18 cellular contexts compared by ENCODE assay signal in the genomic region with DNA sequence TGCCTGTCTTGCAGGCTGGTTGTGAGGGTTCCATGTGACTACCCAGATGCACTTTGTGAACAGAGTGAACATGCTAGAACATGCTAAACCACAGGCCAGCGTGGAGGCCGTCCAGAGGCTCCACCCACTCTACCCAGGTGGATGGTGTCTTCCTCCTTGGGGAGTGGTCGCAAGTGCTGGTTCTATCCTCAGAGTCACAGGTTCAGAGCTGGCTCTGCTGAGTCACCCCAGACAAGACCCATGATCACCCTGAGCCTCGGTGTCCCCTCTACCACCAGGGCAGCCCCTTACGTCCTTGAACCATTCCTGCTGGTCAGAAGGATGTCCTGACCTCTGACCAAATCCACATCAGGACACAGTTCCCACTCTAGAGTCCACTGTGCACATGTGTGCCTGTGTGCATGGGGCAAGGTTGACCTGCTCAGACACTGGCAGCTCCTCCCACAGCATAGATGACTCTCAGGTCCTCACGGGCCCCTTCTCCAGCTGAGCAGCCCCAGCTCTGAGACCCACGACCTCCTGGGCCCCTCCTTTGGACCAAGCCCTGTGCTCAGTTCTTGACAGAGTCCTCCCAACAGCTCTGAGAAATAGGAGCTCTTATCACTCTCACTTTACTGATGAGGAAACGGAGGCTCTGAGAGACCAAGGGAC.
"Had no signal": no experiment of that assay in that cellular context is flagged by ENCODE, and none has a peak within 500 bp of the region (broad histone marks: within the 10 kb centered on the region; RNA-seq: fewer than 3 reads in every experiment).

No MANE protein-coding gene starts in this region.

- H3K36me3 ChIP-seq: ascending aorta, prostate gland, stomach had no signal

- H3K4me1 ChIP-seq: ascending aorta, prostate gland, stomach had no signal

- H3K9ac ChIP-seq: SK-N-SH had no signal

- H3K27ac ChIP-seq: ascending aorta, prostate gland, stomach had no signal

- ATAC-seq: activated CD8-positive, alpha-beta T cell treated with anti-CD3 and anti-CD28 coated beads for 36 hours; activated T-cell treated with anti-CD3 and anti-CD28 coated beads, Interleukin-2, amount 50 U/mL, for 4 hours; left lobe of liver; right cardiac atrium had no signal

- DNase-seq: activated B cell treated with CpG ODN at 0.5 μM for 24 hours; activated CD4-positive, alpha-beta T cell treated with anti-CD3 and anti-CD28 coated beads, Interleukin-2, amount 10 ng/mL, durations not matched to agents 24 days and 14 days; activated CD8-positive, alpha-beta T cell treated with anti-CD3 and anti-CD28 coated beads for 36 hours; activated effector memory CD4-positive, alpha-beta T cell treated with Interleukin-2 at 50 U/mL for 16 hours; activated naive CD4-positive, alpha-beta T cell treated with anti-CD3 and anti-CD28 coated beads, Interleukin-2, amount 50 U/mL, for 16 hours; activated T-cell treated with anti-CD3 and anti-CD28 coated beads, Interleukin-2, amount 50 U/mL, for 4 hours; effector memory CD4-positive, alpha-beta T cell; foreskin melanocyte; kidney; naive B cell; SK-N-SH; stimulated activated CD4-positive, alpha-beta T cell treated with anti-CD3 and anti-CD28 coated beads, Interleukin-2, amount 100 ng/mL, for 48 hours; stomach; trophoblast cell had no signal

- H3K27me3 ChIP-seq: ascending aorta had no signal

- H3K9me3 ChIP-seq: ascending aorta, prostate gland, SK-N-SH, stomach had no signal

- H3K4me3 ChIP-seq: ascending aorta, prostate gland, stomach had no signal
